27 cellular contexts compared by ENCODE assay signal in the genomic region with DNA sequence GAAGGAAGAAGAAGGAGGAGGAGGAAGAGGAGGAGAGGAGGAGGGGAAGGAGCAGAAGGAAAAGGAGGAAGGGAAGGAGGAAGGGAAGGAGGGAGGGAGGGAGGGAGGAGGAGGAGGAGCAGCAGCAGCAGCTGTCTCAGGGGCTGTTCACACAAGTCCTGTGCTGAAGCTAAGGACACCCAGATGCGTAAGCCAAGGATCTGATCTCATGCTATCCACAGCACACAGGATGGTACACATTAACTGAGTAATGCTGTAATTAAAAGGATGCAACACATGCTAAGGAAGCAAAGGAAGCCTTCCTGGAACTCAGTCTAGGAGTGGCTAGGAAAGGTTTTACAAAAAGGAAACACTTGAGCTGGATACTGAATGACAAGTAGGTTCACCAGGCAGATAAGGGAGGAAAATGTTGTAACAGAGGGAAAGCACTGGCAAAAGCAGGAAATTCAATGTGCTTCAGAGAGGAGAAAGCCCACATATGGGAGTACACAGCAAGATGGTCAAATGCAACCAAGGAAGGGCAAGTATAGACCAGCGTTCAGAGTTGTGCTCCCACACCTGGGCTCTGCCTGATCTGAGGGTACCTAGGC. TPM values are rescaled to one million over a fixed set of nuclear protein-coding genes. Genes with fewer than 3 reads are reported as not detected.
DNase-seq lines count a peak whose midpoint lies in the region; ATAC-seq and TF ChIP-seq lines count a peak whose summit lies in the region.
"Had no signal": no experiment of that assay in that cellular context is flagged by ENCODE, and none has a peak within 500 bp of the region (broad histone marks: within the 10 kb centered on the region; RNA-seq: fewer than 3 reads in every experiment).

No MANE protein-coding gene starts in this region.

- no peak for TF ChIP-seq CTCF in fibroblast of lung (conservative IDR thresholded peaks at IDR 0.05 in 1 of 2, IDR thresholded peaks at IDR 0.05 in 1 of 2; ENCODE audit: low read depth in 1 of 2, low read length in 2 of 2)

- H3K79me2 ChIP-seq in fibroblast of lung (ENCODE audit: control insufficient read depth, insufficient read depth, low read length), result no peaks in the 10 kb centered on the region

- H3K27ac ChIP-seq in fibroblast of lung (ENCODE audit: insufficient read depth, low read length), result no peak overlapping the region
- H3K27ac ChIP-seq: Peyer's patch, right lobe of liver, thoracic aorta, vagina had no signal

- no peak overlapping the region for H3K9ac ChIP-seq in fibroblast of lung (ENCODE audit: insufficient read depth, low read length)

- H3K36me3 ChIP-seq in fibroblast of lung (ENCODE audit: control insufficient read depth, insufficient read depth, low read length), result no peaks in the 10 kb centered on the region

- H3K4me3 ChIP-seq in fibroblast of lung (replicated peaks in 1 of 4; ENCODE audit: control extremely low read depth in 1 of 4, insufficient read depth in 1 of 4, low read depth in 3 of 4, low read length in 4 of 4), result no peak overlapping the region
- H3K4me3 ChIP-seq in skeletal muscle cell (ENCODE audit: low read depth, low read length), result no peak overlapping the region
- H3K4me3 ChIP-seq: GM12878, lung, Peyer's patch, right lobe of liver, thoracic aorta, vagina had no signal

- no peaks in the 10 kb centered on the region for H3K9me3 ChIP-seq in fibroblast of lung (ENCODE audit: control insufficient read depth, insufficient read depth, low read depth, low read length)
- H3K9me3 ChIP-seq: Peyer's patch, right lobe of liver, thoracic aorta, vagina had no signal

- no peak overlapping the region for H3K4me2 ChIP-seq in fibroblast of lung (ENCODE audit: extremely low read depth, insufficient read depth, low read length)

- no peak for ATAC-seq in HG02571 (IDR thresholded peaks at IDR 0.05; ENCODE audit: unreplicated experiment)
- ATAC-seq: activated CD8-positive, alpha-beta T cell treated with anti-CD3 and anti-CD28 coated beads for 36 hours; GM12878; right lobe of liver; stimulated activated naive CD8-positive, alpha-beta T cell treated with anti-CD3 and anti-CD28 coated beads, Interleukin-15, Interleukin-2, amounts not matched to agents 100 U/mL and 50 U/mL, for 24 hours; T-cell had no signal

- H3K4me1 ChIP-seq in fibroblast of lung (ENCODE audit: control insufficient read depth, extremely low read depth, insufficient read depth, low read length), result peaks cover 18% of the 10 kb centered on the region
- H3K4me1 ChIP-seq: Peyer's patch, right lobe of liver, vagina had no signal

- no peaks in the 10 kb centered on the region for H4K20me1 ChIP-seq in fibroblast of lung (ENCODE audit: control insufficient read depth, extremely low read depth, insufficient read depth, low read length)

- H3K27me3 ChIP-seq in fibroblast of lung (ENCODE audit: control insufficient read depth, insufficient read depth, low read length), result no peaks in the 10 kb centered on the region
- H3K27me3 ChIP-seq: Peyer's patch, right lobe of liver, vagina had no signal

- H2AFZ ChIP-seq in fibroblast of lung (ENCODE audit: low read length), result no peak overlapping the region

- peak; percentile 44 for DNase-seq in GM04503 (ENCODE audit: low read depth)
- peak; percentile 30 for DNase-seq in NCI-H69 (lab: John Stamatoyannopoulos, UW)
- peak; percentile 12 to 19 for DNase-seq in fibroblast of lung (ENCODE audit: low read depth in 2 of 2)
- peak; percentile 45 for DNase-seq in skeletal muscle cell (ENCODE audit: low read depth)
- DNase-seq in hypothalamus (lab: John Stamatoyannopoulos, UW), result no peak
- DNase-seq in NCI-H446 (lab: John Stamatoyannopoulos, UW), result no peak
- DNase-seq: activated CD4-positive, CD25-positive, alpha-beta regulatory T cell treated with anti-CD3 and anti-CD28 coated beads, Interleukin-2, amount 50 U/mL, for 72 hours; activated CD8-positive, alpha-beta T cell treated with anti-CD3 and anti-CD28 coated beads for 36 hours; activated gamma-delta T cell; CD8-positive, alpha-beta memory T cell; erythroblast; GF-D8; H9; kidney glomerular epithelial cell; NCI-H1417; NCI-H510A; NK-92 treated with Interleukin-12 subunit alpha and Interleukin-12 subunit beta, amount 100 ng/mL, for 24 hours; Peyer's patch; posterior cingulate gyrus; right lobe of liver; stimulated activated naive CD8-positive, alpha-beta T cell treated with anti-CD3 and anti-CD28 coated beads, Interleukin-15, Interleukin-2, amounts not matched to agents 100 U/mL and 50 U/mL, for 24 hours; T-cell had no signal

RNA-seq across cellular contexts. Expression of a gene that starts 32.0 kb away (rescaled TPM):
- total RNA-seq in fibroblast of lung, result 5.6 and 13.7 TPM in 2 replicates
- polyA plus RNA-seq in fibroblast of lung, result 2.5 and 3.9 TPM in 2 replicates
- polyA plus RNA-seq in fibroblast of lung (2012), result 1.5 and 1.6 TPM in 2 replicates
- polyA minus RNA-seq in fibroblast of lung (ENCODE audit: low replicate concordance), result 2.0 and 2.7 TPM in 2 replicates

RNA-seq across cellular contexts. Expression of a gene that starts 32.1 kb away (rescaled TPM):
- total RNA-seq in fibroblast of lung, result 1,035 and 1,237 TPM in 2 replicates
- polyA plus RNA-seq in fibroblast of lung, result 874 and 1,114 TPM in 2 replicates
- 1,974 and 2,490 TPM in 2 replicates for polyA plus RNA-seq in fibroblast of lung (2012)
- polyA minus RNA-seq in fibroblast of lung (ENCODE audit: low replicate concordance), result 125 and 220 TPM in 2 replicates

RNA-seq across cellular contexts. Expression of a gene that starts 56.5 kb away (rescaled TPM):
- 1.7 and 2.8 TPM in 2 replicates for total RNA-seq in fibroblast of lung
- 2.0 and 3.3 TPM in 2 replicates for polyA plus RNA-seq in fibroblast of lung
- polyA plus RNA-seq in fibroblast of lung (2012), result 1.5 and 2.2 TPM in 2 replicates
- not detected in 2 replicates for polyA minus RNA-seq in fibroblast of lung (ENCODE audit: low replicate concordance)

Comparison
In these comparisons a context has a peak if more than half of its experiments do, and no peak if none do; other contexts are left out.
1. DNase-seq: peak in GM04503 (single experiment), NCI-H69 (single experiment), fibroblast of lung (2 of 2) and skeletal muscle cell (single experiment); none in hypothalamus (0 of 51) and NCI-H446 (0 of 2).